ENCODE assay signal across 13 cellular contexts in genomic region chr6:44494011-44494501, GRCh38.
A peak's percentile ranks its signal among the peaks of the same experiment; 100 is the strongest.
DNase-seq lines count a peak whose midpoint lies in the region; FAIRE-seq and TF ChIP-seq lines count a peak whose summit lies in the region.
"Had no signal": no experiment of that assay in that cellular context is flagged by ENCODE, and none has a peak within 500 bp of the region (broad histone marks: within the 10 kb centered on the region; RNA-seq: fewer than 3 reads in every experiment).

No MANE protein-coding gene starts in this region.

- H4K8ac ChIP-seq in trophoblast cell (ENCODE audit: low read depth, low read length) = no peak overlapping the region

- H3K27ac Mint-ChIP-seq in activated CD4-positive, alpha-beta T cell treated with anti-CD3 and anti-CD28 coated beads, Interleukin-2, amount 10 ng/mL, durations not matched to agents 24 days and 14 days = no peak overlapping the region
- H3K27ac Mint-ChIP-seq: activated naive CD8-positive, alpha-beta T cell treated with anti-CD3 and anti-CD28 coated beads, Interleukin-2, amount 50 U/mL, for 24 hours had no signal

- BruUV-seq in PC-9 (replicated peaks; lab: Mats Ljungman, UMichigan) = no TSS peak
- no TSS peak for BruUV-seq in endothelial cell of umbilical vein (replicated peaks; lab: Mats Ljungman, UMichigan)

- H3F3A ChIP-seq in PC-9 (ENCODE audit: insufficient read depth, low read depth) = peaks cover 18% of the 10 kb centered on the region; the same call in 1 of the 2 replicates

- H3K4me1 Mint-ChIP-seq in activated CD4-positive, alpha-beta T cell treated with anti-CD3 and anti-CD28 coated beads, Interleukin-2, amount 10 ng/mL, durations not matched to agents 24 days and 14 days = no peaks in the 10 kb centered on the region
- H3K4me1 Mint-ChIP-seq: activated naive CD8-positive, alpha-beta T cell treated with anti-CD3 and anti-CD28 coated beads, Interleukin-2, amount 50 U/mL, for 24 hours had no signal

- DNase-seq in PC-9 (peak; percentile 45 to 74), endothelial cell of umbilical vein (ENCODE audit: low read depth, low spot score) (peak; percentile 37), trophoblast cell (peak; percentile 81 to 90), DMS 273 treated with DMSO at 0.1 percent for 48 hours (lab: John Stamatoyannopoulos, UW) (no peak), retina (no peak)
- DNase-seq in activated CD4-positive, alpha-beta T cell treated with anti-CD3 and anti-CD28 coated beads, Interleukin-2, amount 10 ng/mL, durations not matched to agents 24 days and 14 days = no peak
- DNase-seq: activated naive CD8-positive, alpha-beta T cell treated with anti-CD3 and anti-CD28 coated beads, Interleukin-2, amount 50 U/mL, for 24 hours; H9; NCI-H510A treated with DMSO at 0.1 percent for 48 hours had no signal

- no peak overlapping the region for H2BK5ac ChIP-seq in trophoblast cell (ENCODE audit: low read depth, low read length, poor library complexity)

- H2BK12ac ChIP-seq in trophoblast cell (ENCODE audit: low read length) = no peak overlapping the region

- no peaks in the 10 kb centered on the region for H3K9me3 Mint-ChIP-seq in activated CD4-positive, alpha-beta T cell treated with anti-CD3 and anti-CD28 coated beads, Interleukin-2, amount 10 ng/mL, durations not matched to agents 24 days and 14 days
- H3K9me3 Mint-ChIP-seq: activated naive CD8-positive, alpha-beta T cell treated with anti-CD3 and anti-CD28 coated beads, Interleukin-2, amount 50 U/mL, for 24 hours; H9 had no signal

- no peaks in the 10 kb centered on the region for H3K9me1 ChIP-seq in endothelial cell of umbilical vein (replicated peaks; ENCODE audit: control insufficient read depth, extremely low read depth, insufficient read depth, low read length)

- H3K9me2 ChIP-seq in PC-9 (ENCODE audit: insufficient read depth) = no peaks in the 10 kb centered on the region

- H3K27me3 Mint-ChIP-seq in activated CD4-positive, alpha-beta T cell treated with anti-CD3 and anti-CD28 coated beads, Interleukin-2, amount 10 ng/mL, durations not matched to agents 24 days and 14 days = peaks cover 2% of the 10 kb centered on the region

- H2BK120ac ChIP-seq in trophoblast cell (ENCODE audit: insufficient read depth, low read length, poor library complexity) = no peak overlapping the region

- no peak overlapping the region for H3K4me3 Mint-ChIP-seq in activated CD4-positive, alpha-beta T cell treated with anti-CD3 and anti-CD28 coated beads, Interleukin-2, amount 10 ng/mL, durations not matched to agents 24 days and 14 days
- H3K4me3 Mint-ChIP-seq: activated naive CD8-positive, alpha-beta T cell treated with anti-CD3 and anti-CD28 coated beads, Interleukin-2, amount 50 U/mL, for 24 hours; H9 had no signal

- H3K36me3 Mint-ChIP-seq in activated CD4-positive, alpha-beta T cell treated with anti-CD3 and anti-CD28 coated beads, Interleukin-2, amount 10 ng/mL, durations not matched to agents 24 days and 14 days (ENCODE audit: low read depth) = no peaks in the 10 kb centered on the region

- H3K27ac ChIP-seq in PC-9 (peak overlapping the region; percentile 45), endothelial cell of umbilical vein (ENCODE audit: insufficient read depth, low read depth, low read length) (no peak overlapping the region), trophoblast cell (ENCODE audit: low read depth, low read length) (no peak overlapping the region)
- H3K27ac ChIP-seq: HL-60, neutrophil had no signal

- peak overlapping the region; percentile 32 for H3K4me2 ChIP-seq in PC-9
- no peak overlapping the region for H3K4me2 ChIP-seq in endothelial cell of umbilical vein (ENCODE audit: insufficient read depth, low read length)
- no peak overlapping the region for H3K4me2 ChIP-seq in trophoblast cell (ENCODE audit: low read length)

- no CpG with 5 or more reads among the region's 7 CpGs for WGBS in trophoblast cell (ENCODE audit: extremely low coverage, insufficient coverage, insufficient read length)

- H3K14ac ChIP-seq in trophoblast cell (ENCODE audit: low read length) = no peak overlapping the region

- no peaks in the 10 kb centered on the region for H3K79me2 ChIP-seq in PC-9 (ENCODE audit: low read depth)
- no peaks in the 10 kb centered on the region for H3K79me2 ChIP-seq in endothelial cell of umbilical vein (ENCODE audit: control insufficient read depth, insufficient read depth, low read length)
- no peaks in the 10 kb centered on the region for H3K79me2 ChIP-seq in trophoblast cell (ENCODE audit: control insufficient read depth, insufficient read depth, low read length, poor library complexity)

- H3K4me1 ChIP-seq in PC-9 (replicated peaks; ENCODE audit: insufficient read depth) = peaks cover 45% of the 10 kb centered on the region
- H3K4me1 ChIP-seq in endothelial cell of umbilical vein (ENCODE audit: control insufficient read depth, extremely low read depth, insufficient read depth, low read length) = peaks cover 23% of the 10 kb centered on the region
- H3K4me1 ChIP-seq in trophoblast cell (ENCODE audit: control insufficient read depth in 1 of 2, insufficient read depth in 2 of 2, low read length in 2 of 2) = no peaks in the 10 kb centered on the region

- H3K4ac ChIP-seq in trophoblast cell (ENCODE audit: low read depth, low read length) = no peak overlapping the region

- peak; percentile 70 for FAIRE-seq in endothelial cell of umbilical vein (lab: Jason Lieb, UNC)
- FAIRE-seq: GM12878 had no signal

- no peaks in the 10 kb centered on the region for H3K9me3 ChIP-seq in PC-9 (ENCODE audit: insufficient read depth, low read depth)
- no peaks in the 10 kb centered on the region for H3K9me3 ChIP-seq in endothelial cell of umbilical vein (replicated peaks; ENCODE audit: control insufficient read depth, insufficient read depth, low read length)
- peaks cover 2% of the 10 kb centered on the region for H3K9me3 ChIP-seq in trophoblast cell (ENCODE audit: insufficient read depth, low read depth, low read length)
- H3K9me3 ChIP-seq: neutrophil had no signal

- CTCF ChIA-PET in PC-9 (lab: Charles Lee) = interaction anchor here (2.1 kb wide), 1 partner anchor 19 kb away, joined by 21 read pairs; no protein-coding TSS in a partner anchor
- CTCF ChIA-PET in endothelial cell of umbilical vein (lab: Charles Lee) = interaction anchor here (0.9 to 6.4 kb wide), 7 partner anchors 16 to 162 kb away, joined by 3 to 68 read pairs (median 4); no protein-coding TSS in a partner anchor

- TF ChIP-seq POLR2A in endothelial cell of umbilical vein (IDR thresholded peaks at IDR 0.05; ENCODE audit: low read depth, low read length) = no peak

- POLR2A ChIA-PET in PC-9 (lab: Charles Lee; ENCODE audit: unreplicated experiment) = interaction anchor here (0.5 to 0.6 kb wide), 2 partner anchors 18 to 22 kb away, joined by 5 to 11 read pairs; no protein-coding TSS in a partner anchor
- POLR2A ChIA-PET in endothelial cell of umbilical vein (lab: Charles Lee) = no interaction called here

- no peak overlapping the region for H2AK5ac ChIP-seq in trophoblast cell (ENCODE audit: low read length)

- H4K12ac ChIP-seq in trophoblast cell (ENCODE audit: low read depth, low read length) = no peak overlapping the region

- intact Hi-C loops in PC-9 (cut with micrococcal nuclease; ENCODE audit: unreplicated experiment) (no loop called here), endothelial cell of umbilical vein (cut with micrococcal nuclease) (loop anchor here (1.0 kb wide), 1 partner anchor 19 kb away; no protein-coding TSS in a partner anchor)
- intact Hi-C loops in activated CD4-positive, alpha-beta T cell treated with anti-CD3 and anti-CD28 coated beads, Interleukin-2, amount 10 ng/mL, durations not matched to agents 24 days and 14 days (cut with micrococcal nuclease) = no loop called here

- no peak overlapping the region for H3K18ac ChIP-seq in trophoblast cell (ENCODE audit: low read length)

- dilution Hi-C loops in endothelial cell of umbilical vein (cut with MboI; ENCODE audit: extremely low pct_ligation_motif_present, low sequenced_read_pairs) = no loop called here

- H4K91ac ChIP-seq in trophoblast cell (ENCODE audit: low read depth, low read length) = no peak overlapping the region

- H3K23ac ChIP-seq in trophoblast cell (ENCODE audit: low read length) = no peak overlapping the region

- no peaks in the 10 kb centered on the region for H3K36me3 ChIP-seq in PC-9 (ENCODE audit: low read depth)
- H3K36me3 ChIP-seq in endothelial cell of umbilical vein (ENCODE audit: control insufficient read depth in 2 of 2, extremely low read depth in 1 of 2, insufficient read depth in 2 of 2, low read length in 2 of 2) = no peaks in the 10 kb centered on the region
- no peaks in the 10 kb centered on the region for H3K36me3 ChIP-seq in trophoblast cell (ENCODE audit: control insufficient read depth in 1 of 2, insufficient read depth in 2 of 2, low read length in 2 of 2)
- H3K36me3 ChIP-seq: neutrophil had no signal

- peak; percentile 19; the same call in 1 of the 2 replicates for TF ChIP-seq CTCF in GM12874 (IDR thresholded peaks at IDR 0.05; ENCODE audit: insufficient read depth, low read depth, low read length)
- peak; percentile 48; the same call in 1 of the 2 replicates for TF ChIP-seq CTCF in PC-9 (conservative IDR thresholded peaks at IDR 0.05)
- no peak for TF ChIP-seq CTCF in endothelial cell of umbilical vein (IDR thresholded peaks at IDR 0.05; ENCODE audit: extremely low read depth in 1 of 2, insufficient read depth in 1 of 2, low read depth in 1 of 2, low read length in 2 of 2)

- no peaks in the 10 kb centered on the region for H3K79me1 ChIP-seq in trophoblast cell (ENCODE audit: low read length)

- H3K9ac ChIP-seq in endothelial cell of umbilical vein (replicated peaks; ENCODE audit: extremely low read depth, insufficient read depth, low read length) = no peak overlapping the region
- H3K9ac ChIP-seq in trophoblast cell (ENCODE audit: low read length) = no peak overlapping the region

- H3K27me3 ChIP-seq in PC-9 (ENCODE audit: insufficient read depth, low read depth) = no peaks in the 10 kb centered on the region
- H3K27me3 ChIP-seq in endothelial cell of umbilical vein (ENCODE audit: control insufficient read depth in 2 of 2, insufficient read depth in 2 of 2, low read length in 2 of 2) = no peaks in the 10 kb centered on the region
- no peaks in the 10 kb centered on the region for H3K27me3 ChIP-seq in trophoblast cell (ENCODE audit: insufficient read depth, low read length)

- no peak overlapping the region for H3K4me3 ChIP-seq in PC-9
- H3K4me3 ChIP-seq in endothelial cell of umbilical vein (replicated peaks in 1 of 3; ENCODE audit: insufficient read depth in 1 of 3, low read depth in 1 of 3, low read length in 3 of 3) = no peak overlapping the region
- H3K4me3 ChIP-seq in trophoblast cell (ENCODE audit: low read depth, low read length) = no peak overlapping the region
- H3K4me3 ChIP-seq: GM12878 had no signal

- H2AFZ ChIP-seq in PC-9 (peak overlapping the region; percentile 47; the same call in 1 of the 2 replicates), endothelial cell of umbilical vein (ENCODE audit: low read depth, low read length) (peak overlapping the region; percentile 19), trophoblast cell (ENCODE audit: insufficient read depth, low read length, poor library complexity) (no peak overlapping the region)

- H4K20me1 ChIP-seq in PC-9 (ENCODE audit: insufficient read depth) (no peaks in the 10 kb centered on the region), endothelial cell of umbilical vein (replicated peaks; ENCODE audit: control insufficient read depth, extremely low read depth, insufficient read depth, low read length) (no peaks in the 10 kb centered on the region)

Comparison
In these comparisons a context has a peak if more than half of its experiments do, and no peak if none do; other contexts are left out.
1. CTCF ChIP-seq: peak in GM12874 (single experiment) and PC-9 (single experiment); none in endothelial cell of umbilical vein (0 of 2).
2. DNase-seq: peak in PC-9 (2 of 2), endothelial cell of umbilical vein (single experiment) and trophoblast cell (2 of 2); none in DMS 273 treated with DMSO at 0.1 percent for 48 hours (single experiment), activated CD4-positive, alpha-beta T cell treated with anti-CD3 and anti-CD28 coated beads, Interleukin-2, amount 10 ng/mL, durations not matched to agents 24 days and 14 days (single experiment) and retina (single experiment).